In genomic region chrX:7582191-7582590, GRCh38 we compare ENCODE assay signal across 25 cellular contexts.
DNase-seq lines count a peak whose midpoint lies in the region; ATAC-seq and TF ChIP-seq lines count a peak whose summit lies in the region.
"Had no signal": no experiment of that assay in that cellular context is flagged by ENCODE, and none has a peak within 500 bp of the region (broad histone marks: within the 10 kb centered on the region; RNA-seq: fewer than 3 reads in every experiment).

No MANE protein-coding gene starts in this region.

- DNase-seq in COLO668 (lab: John Stamatoyannopoulos, UW; ENCODE audit: unreplicated experiment) (peak; percentile 22), NCI-H146 (lab: John Stamatoyannopoulos, UW) (peak; percentile 78), NCI-H526 (lab: John Stamatoyannopoulos, UW) (peak; percentile 88 to 93), foreskin melanocyte (peak; percentile 57), cardiac septum (ENCODE audit: low spot score) (no peak), right lobe of liver (no peak), NCI-H128 (lab: John Stamatoyannopoulos, UW; ENCODE audit: unreplicated experiment) (no peak)
- no peak for DNase-seq in activated effector memory CD4-positive, alpha-beta T cell treated with anti-CD3 and anti-CD28 coated beads, Interleukin-2, amount 50 U/mL, for 16 hours
- DNase-seq: activated CD4-positive, alpha-beta T cell treated with anti-CD3 and anti-CD28 coated beads, Interleukin-2, amount 10 ng/mL, durations not matched to agents 7 days and 5 days; activated CD8-positive, alpha-beta memory T cell treated with anti-CD3 and anti-CD28 coated beads, Interleukin-2, amount 10 ng/mL, durations not matched to agents 7 days and 5 days; activated naive CD8-positive, alpha-beta T cell treated with anti-CD3 and anti-CD28 coated beads, Interleukin-2, amount 10 ng/mL, durations not matched to agents 7 days and 5 days; DMS 273 treated with DMSO at 0.1 percent for 48 hours; effector memory CD8-positive, alpha-beta T cell; gastrocnemius medialis; HFFc6; mammary epithelial cell; NCI-H226; stimulated activated CD4-positive, alpha-beta T cell treated with anti-CD3 and anti-CD28 coated beads, Interleukin-1b, Interleukin-23, amount 100 ng/mL, for 48 hours; substantia nigra had no signal

- ATAC-seq in right lobe of liver, result no peak
- ATAC-seq: activated CD8-positive, alpha-beta memory T cell treated with anti-CD3 and anti-CD28 coated beads, Interleukin-2, amount 10 ng/mL, durations not matched to agents 7 days and 5 days; effector memory CD8-positive, alpha-beta T cell; esophagus mucosa; gastrocnemius medialis; GM12878 had no signal

- whole genome bisulfite sequencing in right lobe of liver (ENCODE audit: insufficient coverage, low coverage, low lambda C conversion rate, missing lambda C conversion rate), result 40% methylated on average over 4 of the region's 4 CpGs

- no peak for TF ChIP-seq CTCF in right lobe of liver (IDR thresholded peaks at IDR 0.05)

- intact Hi-C loops in cardiac septum (cut with DNase I) (no loop called here), right lobe of liver (cut with DNase I) (no loop called here)

- no peaks in the 10 kb centered on the region for H3K4me1 ChIP-seq in right lobe of liver
- H3K4me1 ChIP-seq: gastrocnemius medialis had no signal

- H3K36me3 ChIP-seq in right lobe of liver, result no peaks in the 10 kb centered on the region
- H3K36me3 ChIP-seq: gastrocnemius medialis had no signal

- no peak for TF ChIP-seq POLR2A in right lobe of liver (IDR thresholded peaks at IDR 0.05)

- H3K9me3 ChIP-seq in right lobe of liver, result no peaks in the 10 kb centered on the region
- H3K9me3 ChIP-seq: gastrocnemius medialis had no signal

- H3K4me3 ChIP-seq in right lobe of liver, result no peak overlapping the region
- H3K4me3 ChIP-seq: gastrocnemius medialis, GM12878, SK-N-MC, skin epidermis had no signal

- H3K27ac ChIP-seq in right lobe of liver, result no peak overlapping the region
- H3K27ac ChIP-seq: C4-2B, gastrocnemius medialis, SK-N-MC, skin epidermis, VCaP had no signal

- H3K27me3 ChIP-seq in right lobe of liver, result no peaks in the 10 kb centered on the region
- H3K27me3 ChIP-seq: gastrocnemius medialis had no signal

Comparison
In these comparisons a context has a peak if more than half of its experiments do, and no peak if none do; other contexts are left out.
1. DNase-seq: peak in COLO668 (single experiment), NCI-H146 (single experiment), NCI-H526 (2 of 2) and foreskin melanocyte (single experiment); none in activated effector memory CD4-positive, alpha-beta T cell treated with anti-CD3 and anti-CD28 coated beads, Interleukin-2, amount 50 U/mL, for 16 hours (single experiment), cardiac septum (single experiment), right lobe of liver (0 of 3) and NCI-H128 (single experiment).